23 cellular contexts compared by ENCODE assay signal in genomic region chr12:111546171-111546570, GRCh38. TPM values are rescaled to one million over a fixed set of nuclear protein-coding genes. Genes with fewer than 3 reads are reported as not detected.
DNase-seq lines count a peak whose midpoint lies in the region; TF ChIP-seq lines count a peak whose summit lies in the region.
"Had no signal": no experiment of that assay in that cellular context is flagged by ENCODE, and none has a peak within 500 bp of the region (broad histone marks: within the 10 kb centered on the region; RNA-seq: fewer than 3 reads in every experiment).

No MANE protein-coding gene starts in this region.

- no peaks in the 10 kb centered on the region for H4K20me1 ChIP-seq in H9 (ENCODE audit: control insufficient read depth, insufficient read depth, insufficient read length)
- no peaks in the 10 kb centered on the region for H4K20me1 ChIP-seq in Karpas-422 (ENCODE audit: insufficient read depth, low read depth, low read length)

- no peak overlapping the region for H3K4ac ChIP-seq in H9 (ENCODE audit: low read depth, low read length)

- peaks cover 33% of the 10 kb centered on the region; the same call in 1 of the 2 replicates for H3K36me3 ChIP-seq in Karpas-422 (ENCODE audit: insufficient read depth, low read length)
- H3K36me3 ChIP-seq: breast epithelium had no signal

- no peak overlapping the region for H3K4me2 ChIP-seq in H9 (ENCODE audit: insufficient read depth, insufficient read length, low read length)
- H3K4me2 ChIP-seq in Karpas-422 (ENCODE audit: low read depth, low read length, poor library complexity, severe bottlenecking) = no peak overlapping the region

- H3K23me2 ChIP-seq in H9 (ENCODE audit: insufficient read length, low read depth, low read length, poor library complexity, severe bottlenecking) = no peaks in the 10 kb centered on the region

- peaks cover 28% of the 10 kb centered on the region for H3K36me3 Mint-ChIP-seq in activated naive CD4-positive, alpha-beta T cell treated with anti-CD3 and anti-CD28 coated beads for 36 hours (ENCODE audit: low read depth)
- H3K36me3 Mint-ChIP-seq in activated CD4-positive, alpha-beta memory T cell treated with anti-CD3 and anti-CD28 coated beads, Interleukin-2, amount 10 ng/mL, durations not matched to agents 7 days and 5 days (ENCODE audit: low read depth) = peaks cover 38% of the 10 kb centered on the region
- peaks cover 54% of the 10 kb centered on the region for H3K36me3 Mint-ChIP-seq in stimulated activated naive CD8-positive, alpha-beta T cell treated with anti-CD3 and anti-CD28 coated beads, Interleukin-15, Interleukin-2, amounts not matched to agents 100 ng/mL and 50 ng/mL, for 24 hours (ENCODE audit: low read depth)
- H3K36me3 Mint-ChIP-seq in H9 (ENCODE audit: insufficient read depth in 1 of 3, low read depth in 3 of 3) = peaks cover 15 to 55% (median 50%) of the 10 kb centered on the region in 3 experiments; a peak in 6 of 7 replicates

- TF ChIP-seq CTCF in H9 (conservative IDR thresholded peaks at IDR 0.05) = no peak

- H3K27me3 ChIP-seq in H9 (ENCODE audit: insufficient read depth, low read length) = no peaks in the 10 kb centered on the region
- no peaks in the 10 kb centered on the region for H3K27me3 ChIP-seq in Karpas-422 (ENCODE audit: low read length)
- H3K27me3 ChIP-seq: breast epithelium, colonic mucosa, gastroesophageal sphincter had no signal

- no peak overlapping the region for H3K56ac ChIP-seq in H9 (ENCODE audit: insufficient read length, low read depth, low read length)

- CTCF ChIA-PET in activated naive CD4-positive, alpha-beta T cell treated with anti-CD3 and anti-CD28 coated beads for 36 hours (lab: Charles Lee) = interaction anchor here (1.0 kb wide), 2 partner anchors 16 to 94 kb away, joined by 3 to 4 read pairs; no protein-coding TSS in a partner anchor
- CTCF ChIA-PET in activated CD4-positive, alpha-beta memory T cell treated with anti-CD3 and anti-CD28 coated beads, Interleukin-2, amount 10 ng/mL, durations not matched to agents 7 days and 5 days (lab: Charles Lee) = interaction anchor here (0.6 kb wide), 1 partner anchor 149 kb away, joined by 3 read pairs; no protein-coding TSS in a partner anchor

- WGBS in H9 (ENCODE audit: extremely low coverage, insufficient read length, low lambda C conversion rate) = no CpG with 5 or more reads among the region's 2 CpGs

- H3K9me2 ChIP-seq in Karpas-422 (replicated peaks; ENCODE audit: insufficient read depth, low read length) = no peaks in the 10 kb centered on the region

- no peak for DNase-seq in activated naive CD4-positive, alpha-beta T cell treated with anti-CD3 and anti-CD28 coated beads for 36 hours
- no peak for DNase-seq in activated naive CD4-positive, alpha-beta T cell treated with Interleukin-2 at 50 U/mL for 16 hours
- DNase-seq in activated CD4-positive, alpha-beta memory T cell treated with anti-CD3 and anti-CD28 coated beads, Interleukin-2, amount 10 ng/mL, durations not matched to agents 7 days and 5 days = no peak
- DNase-seq in dermis blood vessel endothelial cell = peak; percentile 7
- DNase-seq in H9 = no peak
- DNase-seq in Karpas-422 = no peak
- DNase-seq: activated CD4-positive, alpha-beta T cell treated with anti-CD3 and anti-CD28 coated beads, Interleukin-2, amount 50 U/mL, for 1 hour; amniotic stem cell; colonic mucosa; endodermal cell; hippocampal formation; immature natural killer cell; naive B cell; NCI-H1092; NCI-H187; NCI-H526 treated with DMSO at 0.1 percent for 48 hours; SHP77 treated with DMSO at 0.1 percent for 48 hours; small intestine had no signal

- no peaks in the 10 kb centered on the region for H3K27me3 Mint-ChIP-seq in activated naive CD4-positive, alpha-beta T cell treated with anti-CD3 and anti-CD28 coated beads for 36 hours (ENCODE audit: low read depth)
- no peaks in the 10 kb centered on the region for H3K27me3 Mint-ChIP-seq in activated CD4-positive, alpha-beta memory T cell treated with anti-CD3 and anti-CD28 coated beads, Interleukin-2, amount 10 ng/mL, durations not matched to agents 7 days and 5 days
- H3K27me3 Mint-ChIP-seq in stimulated activated naive CD8-positive, alpha-beta T cell treated with anti-CD3 and anti-CD28 coated beads, Interleukin-15, Interleukin-2, amounts not matched to agents 100 ng/mL and 50 ng/mL, for 24 hours = no peaks in the 10 kb centered on the region
- no peaks in the 10 kb centered on the region for H3K27me3 Mint-ChIP-seq in H9 (ENCODE audit: low read depth)
- H3K27me3 Mint-ChIP-seq: naive B cell had no signal

- H3K23ac ChIP-seq in H9 (ENCODE audit: insufficient read length, low read depth, low read length) = no peak overlapping the region

- H3K4me1 Mint-ChIP-seq in activated naive CD4-positive, alpha-beta T cell treated with anti-CD3 and anti-CD28 coated beads for 36 hours (ENCODE audit: low read depth) = peaks cover 20% of the 10 kb centered on the region
- peaks cover 24% of the 10 kb centered on the region for H3K4me1 Mint-ChIP-seq in activated CD4-positive, alpha-beta memory T cell treated with anti-CD3 and anti-CD28 coated beads, Interleukin-2, amount 10 ng/mL, durations not matched to agents 7 days and 5 days
- H3K4me1 Mint-ChIP-seq in stimulated activated naive CD8-positive, alpha-beta T cell treated with anti-CD3 and anti-CD28 coated beads, Interleukin-15, Interleukin-2, amounts not matched to agents 100 ng/mL and 50 ng/mL, for 24 hours (ENCODE audit: low read depth) = peaks cover 41% of the 10 kb centered on the region
- H3K4me1 Mint-ChIP-seq in H9 = peaks cover 2% of the 10 kb centered on the region in 2 experiments; a peak in 2 of 4 replicates
- H3K4me1 Mint-ChIP-seq: endodermal cell had no signal

- H4K5ac ChIP-seq in H9 (ENCODE audit: insufficient read length, low read depth, low read length) = no peak overlapping the region

- H3K4me3 ChIP-seq in Karpas-422 (ENCODE audit: low read length) = no peak overlapping the region
- H3K4me3 ChIP-seq: breast epithelium, colonic mucosa, gastroesophageal sphincter, thoracic aorta had no signal

- no peaks in the 10 kb centered on the region for H3K4me1 ChIP-seq in H9 (ENCODE audit: insufficient read depth, low read length)
- no peaks in the 10 kb centered on the region for H3K4me1 ChIP-seq in Karpas-422 (ENCODE audit: low read length)
- H3K4me1 ChIP-seq: breast epithelium, colonic mucosa had no signal

- no peak overlapping the region for H4K91ac ChIP-seq in H9 (ENCODE audit: insufficient read length, low read depth, low read length)

- H4K8ac ChIP-seq in H9 (replicated peaks; ENCODE audit: insufficient read length, low read depth, low read length) = no peak overlapping the region

- H3K9ac ChIP-seq in H9 (ENCODE audit: extremely low read depth, insufficient read length, low read length) = no peak overlapping the region
- no peak overlapping the region for H3K9ac ChIP-seq in Karpas-422 (ENCODE audit: low read length)

- no peak overlapping the region for H2AK5ac ChIP-seq in H9 (ENCODE audit: insufficient read length, low read length)

- no peak overlapping the region for H2BK20ac ChIP-seq in H9 (ENCODE audit: low read depth, low read length, poor library complexity, severe bottlenecking)

- intact Hi-C loops in activated naive CD4-positive, alpha-beta T cell treated with anti-CD3 and anti-CD28 coated beads for 36 hours (cut with micrococcal nuclease) = loop anchor here (5.0 kb wide), 2 partner anchors 51 to 139 kb away; partner anchors contain the start of genes ATXN2 and SH2B3

- H2AFZ ChIP-seq in H9 (ENCODE audit: low read length) (no peak overlapping the region), Karpas-422 (ENCODE audit: low read length) (no peak overlapping the region)

- H3T11ph ChIP-seq in H9 (ENCODE audit: low read length) = no peak overlapping the region

- H3K14ac ChIP-seq in H9 (ENCODE audit: insufficient read depth, low read length) = no peak overlapping the region

- peaks cover 2% of the 10 kb centered on the region for H3K79me1 ChIP-seq in H9 (ENCODE audit: insufficient read depth, low read depth, low read length, poor library complexity, severe bottlenecking)

- H3K27ac ChIP-seq in H9 (ENCODE audit: insufficient read length, low read depth, low read length) (no peak overlapping the region), Karpas-422 (ENCODE audit: low read length) (no peak overlapping the region)
- H3K27ac ChIP-seq: breast epithelium, C4-2B, colonic mucosa, gastroesophageal sphincter, thoracic aorta had no signal

- H3K9me3 ChIP-seq in H9 (ENCODE audit: control insufficient read depth, low read depth, low read length) (no peaks in the 10 kb centered on the region), Karpas-422 (ENCODE audit: low read length) (no peaks in the 10 kb centered on the region)
- H3K9me3 ChIP-seq: breast epithelium, colonic mucosa, gastroesophageal sphincter, thoracic aorta had no signal

- no peak overlapping the region for H2BK5ac ChIP-seq in H9 (ENCODE audit: insufficient read length, low read length)

- POLR2A ChIA-PET in activated CD4-positive, alpha-beta memory T cell treated with anti-CD3 and anti-CD28 coated beads, Interleukin-2, amount 10 ng/mL, durations not matched to agents 7 days and 5 days (lab: Charles Lee) = no interaction called here

- no peak overlapping the region for H2BK120ac ChIP-seq in H9 (ENCODE audit: low read depth, low read length, poor library complexity, severe bottlenecking)

- H3K4me3 Mint-ChIP-seq in activated naive CD4-positive, alpha-beta T cell treated with anti-CD3 and anti-CD28 coated beads for 36 hours = no peak overlapping the region
- H3K4me3 Mint-ChIP-seq in activated CD4-positive, alpha-beta memory T cell treated with anti-CD3 and anti-CD28 coated beads, Interleukin-2, amount 10 ng/mL, durations not matched to agents 7 days and 5 days = peak overlapping the region; percentile 10
- H3K4me3 Mint-ChIP-seq in stimulated activated naive CD8-positive, alpha-beta T cell treated with anti-CD3 and anti-CD28 coated beads, Interleukin-15, Interleukin-2, amounts not matched to agents 100 ng/mL and 50 ng/mL, for 24 hours = peak overlapping the region; percentile 71
- H3K4me3 Mint-ChIP-seq in H9 = no peak overlapping the region
- H3K4me3 Mint-ChIP-seq: endodermal cell, immature natural killer cell, naive B cell had no signal

- H3K79me2 ChIP-seq in H9 (ENCODE audit: insufficient read depth, low read length) (no peaks in the 10 kb centered on the region), Karpas-422 (ENCODE audit: low read length) (peaks cover 64% of the 10 kb centered on the region)

- peak overlapping the region; percentile 51 for H3K27ac Mint-ChIP-seq in activated naive CD4-positive, alpha-beta T cell treated with anti-CD3 and anti-CD28 coated beads for 36 hours
- H3K27ac Mint-ChIP-seq in activated CD4-positive, alpha-beta memory T cell treated with anti-CD3 and anti-CD28 coated beads, Interleukin-2, amount 10 ng/mL, durations not matched to agents 7 days and 5 days = peak overlapping the region; percentile 64
- H3K27ac Mint-ChIP-seq in stimulated activated naive CD8-positive, alpha-beta T cell treated with anti-CD3 and anti-CD28 coated beads, Interleukin-15, Interleukin-2, amounts not matched to agents 100 ng/mL and 50 ng/mL, for 24 hours = peak overlapping the region; percentile 99
- H3K27ac Mint-ChIP-seq in H9 = peak overlapping the region in 1 of 3 experiments; percentile 24; a peak in 1 of 7 replicates
- H3K27ac Mint-ChIP-seq: endodermal cell had no signal

- no peak overlapping the region for H2BK15ac ChIP-seq in H9 (ENCODE audit: low read depth, low read length)

- no peak overlapping the region for H2BK12ac ChIP-seq in H9 (ENCODE audit: insufficient read length, low read depth, low read length)

- no peak overlapping the region for H3K18ac ChIP-seq in H9 (ENCODE audit: insufficient read length, low read depth, low read length)

- H3K9me3 Mint-ChIP-seq in activated naive CD4-positive, alpha-beta T cell treated with anti-CD3 and anti-CD28 coated beads for 36 hours = no peaks in the 10 kb centered on the region
- no peaks in the 10 kb centered on the region for H3K9me3 Mint-ChIP-seq in activated CD4-positive, alpha-beta memory T cell treated with anti-CD3 and anti-CD28 coated beads, Interleukin-2, amount 10 ng/mL, durations not matched to agents 7 days and 5 days
- peaks cover 6% of the 10 kb centered on the region for H3K9me3 Mint-ChIP-seq in stimulated activated naive CD8-positive, alpha-beta T cell treated with anti-CD3 and anti-CD28 coated beads, Interleukin-15, Interleukin-2, amounts not matched to agents 100 ng/mL and 50 ng/mL, for 24 hours
- H3K9me3 Mint-ChIP-seq in H9 = no peaks in the 10 kb centered on the region
- H3K9me3 Mint-ChIP-seq: endodermal cell, immature natural killer cell, naive B cell had no signal

RNA-seq across cellular contexts. Expression of gene ATXN2, which starts 52.9 kb away (rescaled TPM):
- 10 to 100 TPM; 30.6 to 31.5 TPM for total RNA-seq in activated naive CD4-positive, alpha-beta T cell treated with anti-CD3 and anti-CD28 coated beads for 36 hours
- 10 to 100 TPM; 35.1 to 35.3 TPM for total RNA-seq in activated CD4-positive, alpha-beta memory T cell treated with anti-CD3 and anti-CD28 coated beads, Interleukin-2, amount 10 ng/mL, durations not matched to agents 7 days and 5 days
- total RNA-seq in dermis blood vessel endothelial cell (32.0 and 37.3 TPM in 2 replicates), H9 (2021) (70.5 and 72.9 TPM in 2 replicates)
- 33.3 and 50.6 TPM in 2 replicates for total RNA-seq in Karpas-422 (2014; rRNA removed; shearing (Covaris generic); ENCODE audit: low replicate concordance)

Comparison
In these comparisons a context has a peak if more than half of its experiments do, and no peak if none do; other contexts are left out.
1. H3K4me3 Mint-ChIP-seq: peak in activated CD4-positive, alpha-beta memory T cell treated with anti-CD3 and anti-CD28 coated beads, Interleukin-2, amount 10 ng/mL, durations not matched to agents 7 days and 5 days (single experiment) and stimulated activated naive CD8-positive, alpha-beta T cell treated with anti-CD3 and anti-CD28 coated beads, Interleukin-15, Interleukin-2, amounts not matched to agents 100 ng/mL and 50 ng/mL, for 24 hours (single experiment); none in activated naive CD4-positive, alpha-beta T cell treated with anti-CD3 and anti-CD28 coated beads for 36 hours (single experiment) and H9 (0 of 2).